In the genomic region with DNA sequence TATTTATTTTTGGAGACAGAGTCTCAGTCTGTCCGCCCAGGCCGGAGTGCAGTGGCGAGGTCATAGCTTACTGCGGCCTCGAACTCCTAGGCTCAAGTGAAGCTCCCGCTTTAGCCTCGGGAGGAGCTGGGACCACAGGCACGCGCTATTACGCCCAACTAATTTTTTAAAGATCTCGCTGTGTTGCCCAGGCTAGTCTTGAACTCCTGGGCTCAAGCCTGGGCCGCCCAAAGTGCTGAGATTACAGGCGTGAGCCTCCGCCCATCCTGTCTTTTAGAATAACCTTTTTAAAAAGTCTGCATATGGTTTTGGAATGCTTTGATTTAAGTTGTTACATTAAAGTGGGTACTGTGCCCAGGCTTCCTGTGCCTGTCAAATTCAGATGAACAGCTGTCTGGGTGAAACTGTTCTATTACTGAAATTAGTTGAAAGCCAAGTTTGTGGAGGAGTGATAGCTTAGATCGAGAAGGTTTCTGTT, we compare ENCODE assay signal across 1 cellular context.
TF ChIP-seq lines count a peak whose summit lies in the region.

No MANE protein-coding gene starts in this region.

TF ChIP-seq in liver, 16 proteins besides CTCF, POLR2A, EP300 and RAD21 (continued from another document):
- TF ChIP-seq, protein P1, sequence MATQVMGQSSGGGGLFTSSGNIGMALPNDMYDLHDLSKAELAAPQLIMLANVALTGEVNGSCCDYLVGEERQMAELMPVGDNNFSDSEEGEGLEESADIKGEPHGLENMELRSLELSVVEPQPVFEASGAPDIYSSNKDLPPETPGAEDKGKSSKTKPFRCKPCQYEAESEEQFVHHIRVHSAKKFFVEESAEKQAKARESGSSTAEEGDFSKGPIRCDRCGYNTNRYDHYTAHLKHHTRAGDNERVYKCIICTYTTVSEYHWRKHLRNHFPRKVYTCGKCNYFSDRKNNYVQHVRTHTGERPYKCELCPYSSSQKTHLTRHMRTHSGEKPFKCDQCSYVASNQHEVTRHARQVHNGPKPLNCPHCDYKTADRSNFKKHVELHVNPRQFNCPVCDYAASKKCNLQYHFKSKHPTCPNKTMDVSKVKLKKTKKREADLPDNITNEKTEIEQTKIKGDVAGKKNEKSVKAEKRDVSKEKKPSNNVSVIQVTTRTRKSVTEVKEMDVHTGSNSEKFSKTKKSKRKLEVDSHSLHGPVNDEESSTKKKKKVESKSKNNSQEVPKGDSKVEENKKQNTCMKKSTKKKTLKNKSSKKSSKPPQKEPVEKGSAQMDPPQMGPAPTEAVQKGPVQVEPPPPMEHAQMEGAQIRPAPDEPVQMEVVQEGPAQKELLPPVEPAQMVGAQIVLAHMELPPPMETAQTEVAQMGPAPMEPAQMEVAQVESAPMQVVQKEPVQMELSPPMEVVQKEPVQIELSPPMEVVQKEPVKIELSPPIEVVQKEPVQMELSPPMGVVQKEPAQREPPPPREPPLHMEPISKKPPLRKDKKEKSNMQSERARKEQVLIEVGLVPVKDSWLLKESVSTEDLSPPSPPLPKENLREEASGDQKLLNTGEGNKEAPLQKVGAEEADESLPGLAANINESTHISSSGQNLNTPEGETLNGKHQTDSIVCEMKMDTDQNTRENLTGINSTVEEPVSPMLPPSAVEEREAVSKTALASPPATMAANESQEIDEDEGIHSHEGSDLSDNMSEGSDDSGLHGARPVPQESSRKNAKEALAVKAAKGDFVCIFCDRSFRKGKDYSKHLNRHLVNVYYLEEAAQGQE (IDR thresholded peaks at IDR 0.05) = no peak
- no peak for TF ChIP-seq GABPA (IDR thresholded peaks at IDR 0.05 in 1 of 2, conservative IDR thresholded peaks at IDR 0.05 in 1 of 2)
